20 cellular contexts compared by ENCODE assay signal in genomic region chr20:63091901-63092659, GRCh38.
A peak's percentile ranks its signal among the peaks of the same experiment; 100 is the strongest.
DNase-seq lines count a peak whose midpoint lies in the region; ATAC-seq and TF ChIP-seq lines count a peak whose summit lies in the region.
"Had no signal": no experiment of that assay in that cellular context is flagged by ENCODE, and none has a peak within 500 bp of the region (broad histone marks: within the 10 kb centered on the region; RNA-seq: fewer than 3 reads in every experiment).

No MANE protein-coding gene starts in this region.

- H3K9me3 Mint-ChIP-seq in activated T-cell treated with anti-CD3 and anti-CD28 coated beads, Interleukin-2, amount 50 U/mL, for 24 hours, result no peaks in the 10 kb centered on the region
- H3K9me3 Mint-ChIP-seq: stimulated activated memory B cell treated with anti-CD40 and anti-IgM and Interleukin-4, amounts not matched to agents 10 μg/mL and 1 μg/mL and 100 μg/mL, for 72 hours had no signal

- H3K9me3 ChIP-seq in WERI-Rb-1 (ENCODE audit: severe bottlenecking), result no peaks in the 10 kb centered on the region
- no peaks in the 10 kb centered on the region for H3K9me3 ChIP-seq in spleen
- H3K9me3 ChIP-seq in colonic mucosa, result no peaks in the 10 kb centered on the region
- H3K9me3 ChIP-seq: psoas muscle had no signal

- peak; percentile 27 for DNase-seq in activated T-cell treated with anti-CD3 and anti-CD28 coated beads, Interleukin-2, amount 50 U/mL, for 24 hours
- no peak for DNase-seq in activated T-cell treated with anti-CD3 and anti-CD28 coated beads, Interleukin-2, amount 50 U/mL, for 48 hours
- peak; percentile 6 for DNase-seq in WERI-Rb-1
- peak; percentile 18 for DNase-seq in left ventricle myocardium superior
- peak; percentile 66 for DNase-seq in spleen
- no peak for DNase-seq in substantia nigra (lab: John Stamatoyannopoulos, UW)
- DNase-seq in GDM1 (lab: John Stamatoyannopoulos, UW), result no peak
- DNase-seq in colonic mucosa, result no peak
- DNase-seq: activated T-cell treated with anti-CD3 and anti-CD28 coated beads, Interleukin-2, amount 50 U/mL, for 1 hour; amygdala; cerebellar nuclear complex; DMS53; foreskin keratinocyte; GM23248; KBM-7; NCI-H2029 treated with DMSO at 0.1 percent for 48 hours; NCI-H510A; SHP77 treated with DMSO at 0.1 percent for 48 hours had no signal

- no peak for TF ChIP-seq POLR2A in spleen (IDR thresholded peaks at IDR 0.05)

- no peak for ATAC-seq in left ventricle myocardium superior
- ATAC-seq: foreskin keratinocyte; psoas muscle; stimulated activated memory B cell treated with anti-CD40 and anti-IgM and Interleukin-4, amounts not matched to agents 10 μg/mL and 1 μg/mL and 100 μg/mL, for 72 hours had no signal

- TF ChIP-seq CTCF in WERI-Rb-1 (IDR thresholded peaks at IDR 0.05; ENCODE audit: low read depth, low read length) (no peak), spleen (IDR thresholded peaks at IDR 0.05 in 8 of 11, conservative IDR thresholded peaks at IDR 0.05 in 3 of 11) (no peak), colonic mucosa (IDR thresholded peaks at IDR 0.05) (no peak)

- peaks cover 28% of the 10 kb centered on the region for H3K27me3 Mint-ChIP-seq in activated T-cell treated with anti-CD3 and anti-CD28 coated beads, Interleukin-2, amount 50 U/mL, for 24 hours

- H3K4me1 Mint-ChIP-seq in activated T-cell treated with anti-CD3 and anti-CD28 coated beads, Interleukin-2, amount 50 U/mL, for 24 hours (ENCODE audit: low read depth), result peaks cover 2% of the 10 kb centered on the region
- H3K4me1 Mint-ChIP-seq: stimulated activated memory B cell treated with anti-CD40 and anti-IgM and Interleukin-4, amounts not matched to agents 10 μg/mL and 1 μg/mL and 100 μg/mL, for 72 hours had no signal

- no peak overlapping the region for H3K9ac ChIP-seq in colonic mucosa (ENCODE audit: low read depth in 2 of 2, low read length in 2 of 2)
- H3K9ac ChIP-seq: GM23248 had no signal

- H3K27me3 ChIP-seq in WERI-Rb-1 (ENCODE audit: insufficient read depth, low read depth, severe bottlenecking) (no peaks in the 10 kb centered on the region), spleen (replicated peaks in 1 of 7) (peaks cover 0 to 91% (median 33%) of the 10 kb centered on the region in 7 donors), colonic mucosa (no peaks in the 10 kb centered on the region)
- H3K27me3 ChIP-seq: foreskin keratinocyte had no signal

- 67 to 80% (median 78%) methylated on average over 18 to 31 of the region's 31 CpGs for WGBS in spleen, 5 donors

- no peak overlapping the region for H3K4me3 ChIP-seq in WERI-Rb-1 (ENCODE audit: low read depth, low read length)
- no peak overlapping the region for H3K4me3 ChIP-seq in spleen
- H3K4me3 ChIP-seq in colonic mucosa, result no peak overlapping the region
- H3K4me3 ChIP-seq: GM23248, psoas muscle had no signal

- H3K27ac ChIP-seq in WERI-Rb-1, result no peak overlapping the region
- no peak overlapping the region for H3K27ac ChIP-seq in spleen
- no peak overlapping the region for H3K27ac ChIP-seq in substantia nigra (ENCODE audit: low read depth, low read length, poor library complexity, severe bottlenecking)
- no peak overlapping the region for H3K27ac ChIP-seq in colonic mucosa
- H3K27ac ChIP-seq: foreskin keratinocyte, GM23248, psoas muscle had no signal

- no peak overlapping the region for H3K4me3 Mint-ChIP-seq in activated T-cell treated with anti-CD3 and anti-CD28 coated beads, Interleukin-2, amount 50 U/mL, for 24 hours
- H3K4me3 Mint-ChIP-seq: stimulated activated memory B cell treated with anti-CD40 and anti-IgM and Interleukin-4, amounts not matched to agents 10 μg/mL and 1 μg/mL and 100 μg/mL, for 72 hours had no signal

- H3K4me1 ChIP-seq in spleen (no peaks in the 10 kb centered on the region), colonic mucosa (no peaks in the 10 kb centered on the region)
- H3K4me1 ChIP-seq: foreskin keratinocyte, psoas muscle had no signal

- H3K36me3 ChIP-seq in WERI-Rb-1, result no peaks in the 10 kb centered on the region
- H3K36me3 ChIP-seq in spleen, result no peaks in the 10 kb centered on the region
- H3K36me3 ChIP-seq in colonic mucosa, result no peaks in the 10 kb centered on the region

- H3K27ac Mint-ChIP-seq in activated T-cell treated with anti-CD3 and anti-CD28 coated beads, Interleukin-2, amount 50 U/mL, for 24 hours, result no peak overlapping the region
- H3K27ac Mint-ChIP-seq: stimulated activated memory B cell treated with anti-CD40 and anti-IgM and Interleukin-4, amounts not matched to agents 10 μg/mL and 1 μg/mL and 100 μg/mL, for 72 hours had no signal

- intact Hi-C loops in left ventricle myocardium superior (cut with micrococcal nuclease) (no loop called here), spleen (cut with DNase I; ENCODE audit: low total_unique reads) (no loop called here), colonic mucosa (cut with DNase I) (no loop called here)

- no peaks in the 10 kb centered on the region for H3K36me3 Mint-ChIP-seq in activated T-cell treated with anti-CD3 and anti-CD28 coated beads, Interleukin-2, amount 50 U/mL, for 24 hours (ENCODE audit: low read depth)
- H3K36me3 Mint-ChIP-seq: stimulated activated memory B cell treated with anti-CD40 and anti-IgM and Interleukin-4, amounts not matched to agents 10 μg/mL and 1 μg/mL and 100 μg/mL, for 72 hours had no signal

Comparison
In these comparisons a context has a peak if more than half of its experiments do, and no peak if none do; other contexts are left out.
1. DNase-seq: peak in activated T-cell treated with anti-CD3 and anti-CD28 coated beads, Interleukin-2, amount 50 U/mL, for 24 hours (single experiment), WERI-Rb-1 (single experiment), left ventricle myocardium superior (single experiment) and spleen (single experiment); none in activated T-cell treated with anti-CD3 and anti-CD28 coated beads, Interleukin-2, amount 50 U/mL, for 48 hours (0 of 2), substantia nigra (0 of 49), GDM1 (single experiment) and colonic mucosa (single experiment).